Comparison of ENCODE assay signal across 26 cellular contexts in the genomic region with DNA sequence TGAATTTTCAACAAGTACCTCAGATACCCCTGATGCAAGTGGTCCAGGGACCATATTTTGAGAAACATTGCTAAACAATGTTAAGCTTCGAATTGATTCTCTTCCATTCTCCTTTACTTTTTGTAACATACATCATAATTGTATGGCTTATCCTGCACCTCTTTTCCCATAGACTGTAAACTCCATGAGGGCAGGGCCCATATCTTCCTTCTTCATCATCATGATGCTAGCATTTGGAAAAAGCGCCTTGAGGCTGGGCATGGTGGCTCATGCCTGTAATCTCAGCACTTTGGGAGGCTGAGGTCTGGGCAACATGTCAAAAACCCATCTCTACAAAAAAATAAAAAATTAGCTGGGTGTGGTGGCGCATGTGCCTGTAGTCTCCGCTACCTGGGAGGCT.
"Had no signal": no experiment of that assay in that cellular context is flagged by ENCODE, and none has a peak within 500 bp of the region (broad histone marks: within the 10 kb centered on the region; RNA-seq: fewer than 3 reads in every experiment).

No MANE protein-coding gene starts in this region.

- ATAC-seq: stimulated activated memory B cell treated with anti-CD40 and anti-IgM and Interleukin-4, amounts not matched to agents 10 μg/mL and 1 μg/mL and 100 μg/mL, for 72 hours; stimulated activated naive B cell treated with anti-CD40 and anti-IgM and Interleukin-4, amounts not matched to agents 10 μg/mL and 1 μg/mL and 100 μg/mL, for 72 hours; stimulated activated naive CD8-positive, alpha-beta T cell treated with anti-CD3 and anti-CD28 coated beads, Interleukin-15, amount 100 ng/mL, for 72 hours; upper lobe of right lung had no signal

- H3K4me3 ChIP-seq: stomach, suprapubic skin, testis, thoracic aorta, thyroid gland, tibial artery, tibial nerve, transverse colon, upper lobe of left lung, upper lobe of right lung, uterus, vagina had no signal

- DNase-seq: stimulated activated CD4-positive, alpha-beta T cell treated with anti-CD3 and anti-CD28 coated beads, Interleukin-2, amount 100 ng/mL, for 48 hours; stimulated activated CD4-positive, alpha-beta T cell treated with anti-CD3 and anti-CD28 coated beads, Interleukin-4, amount 100 ng/mL, for 1 hour; stimulated activated CD4-positive, alpha-beta T cell treated with anti-CD3 and anti-CD28 coated beads, Interleukin-4, amount 100 ng/mL, for 24 hours; stimulated activated CD4-positive, alpha-beta T cell treated with anti-CD3 and anti-CD28 coated beads, Interleukin-4, amount 100 ng/mL, for 4 hours; stimulated activated CD8-positive, alpha-beta memory T cell treated with anti-CD3 and anti-CD28 coated beads, Interleukin-4, amount 100 ng/mL, for 48 hours; stimulated activated naive B cell treated with anti-CD40 and anti-IgM and Interleukin-4, amounts not matched to agents 10 μg/mL and 1 μg/mL and 100 μg/mL, for 72 hours; stimulated activated naive CD4-positive, alpha-beta T cell; stimulated activated naive CD4-positive, alpha-beta T cell treated with Interleukin-2 at 50 U/mL for 16 hours; stimulated activated naive CD8-positive, alpha-beta T cell treated with anti-CD3 and anti-CD28 coated beads, Interleukin-15, amount 100 ng/mL, for 72 hours; stimulated activated naive CD8-positive, alpha-beta T cell treated with anti-CD3 and anti-CD28 coated beads, Interleukin-15, Interleukin-2, amounts not matched to agents 100 U/mL and 50 U/mL, for 24 hours; stomach; substantia nigra; testis; thyroid gland; transverse colon; trophoblast cell; upper lobe of left lung; upper lobe of right lung; uterus had no signal

- H3K27ac ChIP-seq: stomach, suprapubic skin, testis, thoracic aorta, thyroid gland, tibial artery, tibial nerve, transverse colon, upper lobe of left lung, upper lobe of right lung, uterus, vagina had no signal

- H3K36me3 ChIP-seq: stomach, suprapubic skin, thoracic aorta, thyroid gland, tibial artery, tibial nerve, transverse colon, upper lobe of left lung, upper lobe of right lung, uterus, vagina had no signal

- FAIRE-seq: urothelium cell line had no signal

- H3K27me3 ChIP-seq: testis, thyroid gland, tibial nerve, upper lobe of left lung, upper lobe of right lung, uterus, vagina had no signal

- H3K4me1 ChIP-seq: testis, uterus had no signal

- H3K9me3 ChIP-seq: stomach, suprapubic skin, testis, thoracic aorta, thyroid gland, tibial artery, tibial nerve, transverse colon, upper lobe of left lung, upper lobe of right lung, uterus, vagina had no signal
